ENCODE assay signal across 10 cellular contexts in the genomic region with DNA sequence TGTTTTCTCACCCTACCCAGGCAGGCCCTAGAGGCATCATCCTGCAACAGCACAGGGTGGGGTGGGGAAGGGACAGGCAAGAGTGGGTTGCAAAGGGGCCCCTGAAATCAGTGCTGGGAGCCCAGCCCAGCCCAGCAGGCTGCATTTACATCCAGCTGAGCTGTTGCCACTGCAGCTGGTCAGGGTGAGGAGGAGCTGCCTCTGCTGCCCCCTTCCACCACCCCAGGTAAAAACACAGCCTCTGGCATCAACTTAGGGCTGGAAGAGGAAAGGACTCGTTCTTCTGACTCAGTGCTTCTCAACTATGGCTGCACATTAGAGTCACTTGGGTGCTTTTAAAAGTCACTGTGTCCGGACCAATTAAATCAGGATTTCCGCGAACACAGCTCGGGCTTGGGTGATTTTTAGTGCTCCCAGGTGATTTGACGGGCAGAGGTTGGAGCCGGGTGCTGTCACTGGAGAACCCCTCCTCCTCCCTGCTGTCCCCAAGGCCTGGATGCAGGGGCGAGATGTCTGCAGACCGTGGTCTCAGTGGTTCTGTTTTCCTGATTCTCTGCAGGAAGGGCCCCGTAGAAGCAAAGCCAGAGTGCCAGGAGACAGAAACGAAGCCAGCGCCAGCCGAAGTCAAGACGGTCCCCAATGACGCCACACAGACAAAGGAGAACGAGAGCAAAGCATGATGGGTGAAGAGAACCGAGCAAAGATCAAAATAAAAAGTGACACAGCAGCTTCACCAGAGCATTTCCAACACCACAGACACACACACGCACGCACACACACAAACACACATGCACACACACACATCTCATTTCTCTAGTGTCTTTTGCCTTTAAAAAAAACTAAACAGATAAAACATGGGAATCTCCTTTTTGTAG. TPM values are rescaled to one million over a fixed set of nuclear protein-coding genes. Genes with fewer than 3 reads are reported as not detected.
A peak's percentile ranks its signal among the peaks of the same experiment; 100 is the strongest.
DNase-seq lines count a peak whose midpoint lies in the region; ATAC-seq, FAIRE-seq and TF ChIP-seq lines count a peak whose summit lies in the region.
"Had no signal": no experiment of that assay in that cellular context is flagged by ENCODE, and none has a peak within 500 bp of the region (broad histone marks: within the 10 kb centered on the region; RNA-seq: fewer than 3 reads in every experiment).

No MANE protein-coding gene starts in this region.

- H3K4me2 ChIP-seq in H1 (ENCODE audit: insufficient read depth in 1 of 2, low read depth in 2 of 2, low read length in 2 of 2) (no peak overlapping the region), neuronal stem cell (ENCODE audit: insufficient read depth, low read length, poor library complexity, severe bottlenecking) (no peak overlapping the region)

- no peak for TF ChIP-seq POLR2A in H1 (IDR thresholded peaks at IDR 0.05; ENCODE audit: control extremely low read depth in 1 of 2, low read depth in 2 of 2, low read length in 2 of 2)

- H2BK12ac ChIP-seq in H1 (ENCODE audit: low read depth, low read length) (no peak overlapping the region), neuronal stem cell (ENCODE audit: low read length) (no peak overlapping the region)

- peak; percentile 65 to 71 for TF ChIP-seq RAD21 in H1 (IDR thresholded peaks at IDR 0.05 in 1 of 2, conservative IDR thresholded peaks at IDR 0.05 in 1 of 2; ENCODE audit: low read depth in 2 of 2, low read length in 2 of 2)

- H2AK5ac ChIP-seq in H1 (ENCODE audit: low read depth, low read length) (no peak overlapping the region), neuronal stem cell (ENCODE audit: low read depth, low read length) (peak overlapping the region; percentile 58)

- no peak overlapping the region for H3K27ac ChIP-seq in H1 (ENCODE audit: low read depth, low read length)
- no peak overlapping the region for H3K27ac ChIP-seq in neuronal stem cell (replicated peaks; ENCODE audit: low read length)

- H3K27me3 ChIP-seq in H1 (replicated peaks in 1 of 4; ENCODE audit: control insufficient read depth in 3 of 4, extremely low read depth in 1 of 4, insufficient read depth in 3 of 4, low read length in 3 of 4) (no peaks in the 10 kb centered on the region), neuronal stem cell (ENCODE audit: control insufficient read depth in 3 of 3, insufficient read depth in 3 of 3, low read depth in 1 of 3, low read length in 3 of 3) (no peaks in the 10 kb centered on the region)

- H3K4me3 ChIP-seq in H1 (ENCODE audit: extremely low read depth in 1 of 4, insufficient read depth in 2 of 4, low read depth in 3 of 4, low read length in 4 of 4) (no peak overlapping the region), neuronal stem cell (ENCODE audit: low read length in 2 of 2) (peak overlapping the region in 1 of 2 donors; percentile 5)

- no peak overlapping the region for H3K56ac ChIP-seq in H1 (replicated peaks; ENCODE audit: insufficient read length, low read depth, low read length)

- CTCF ChIA-PET in H1 (lab: Charles Lee; ENCODE audit: partially characterized antibody), result interaction anchor here (0.6 to 3.9 kb wide), 20 partner anchors 9 to 996 kb away, joined by 3 to 15 read pairs (median 4); no protein-coding TSS in a partner anchor

- no peaks in the 10 kb centered on the region for H3K79me1 ChIP-seq in H1 (ENCODE audit: low read depth, low read length)
- H3K79me1 ChIP-seq in neuronal stem cell (ENCODE audit: low read depth, low read length), result peaks cover 4% of the 10 kb centered on the region

- H3K23me2 ChIP-seq in H1 (ENCODE audit: low read depth, low read length), result no peaks in the 10 kb centered on the region

- H4K5ac ChIP-seq in H1 (ENCODE audit: insufficient read length, low read depth, low read length), result no peak overlapping the region

- H3K9me3 ChIP-seq in H1 (ENCODE audit: insufficient read depth in 2 of 2, low read depth in 1 of 2, low read length in 1 of 2) (no peaks in the 10 kb centered on the region), neuronal stem cell (replicated peaks in 1 of 2; ENCODE audit: control insufficient read depth in 2 of 2, insufficient read depth in 1 of 2, low read depth in 1 of 2, low read length in 2 of 2) (no peaks in the 10 kb centered on the region)

- FAIRE-seq in H1 (lab: Jason Lieb, UNC), result no peak

- H4K20me1 ChIP-seq in H1 (replicated peaks in 1 of 2; ENCODE audit: control insufficient read depth in 1 of 2, insufficient read depth in 2 of 2, low read length in 2 of 2), result no peaks in the 10 kb centered on the region

- H3K4ac ChIP-seq in H1 (replicated peaks; ENCODE audit: insufficient read length, low read depth, low read length), result no peak overlapping the region
- no peak overlapping the region for H3K4ac ChIP-seq in neuronal stem cell (ENCODE audit: low read length)

- 94% methylated on average over 19 of the region's 19 CpGs; no CpG with 5 or more reads in 1 of the 2 experiments for WGBS in H1 (ENCODE audit: extremely low coverage in 1 of 2, insufficient coverage in 1 of 2, insufficient read length in 1 of 2, insufficient replicate concordance in 2 of 2, low coverage in 1 of 2, low lambda C conversion rate in 2 of 2, missing lambda C conversion rate in 1 of 2), 2 experiments
- WGBS in neuronal stem cell (ENCODE audit: extremely low coverage in 2 of 2, insufficient read length in 2 of 2, insufficient replicate concordance in 1 of 2), 2 donors, result no CpG with 5 or more reads among the region's 19 CpGs

- H2BK5ac ChIP-seq in H1 (ENCODE audit: low read depth, low read length) (no peak overlapping the region), neuronal stem cell (ENCODE audit: low read length) (peak overlapping the region; percentile 25)

- POLR2A ChIA-PET in H1 (lab: Charles Lee; ENCODE audit: partially characterized antibody), result no interaction called here

- no peak overlapping the region for H3K18ac ChIP-seq in H1 (ENCODE audit: extremely low read depth, low read length)
- H3K18ac ChIP-seq in neuronal stem cell (ENCODE audit: low read length), result peak overlapping the region; percentile 54

- no peak for TF ChIP-seq EP300 in H1 (IDR thresholded peaks at IDR 0.05; ENCODE audit: borderline replicate concordance in 1 of 2, low read depth in 2 of 2, low read length in 2 of 2)

- H4K8ac ChIP-seq in H1 (ENCODE audit: extremely low read depth, insufficient read depth, low read length) (no peak overlapping the region; the same call in 1 of the 2 replicates), neuronal stem cell (ENCODE audit: low read depth, low read length) (no peak overlapping the region)

- H2BK20ac ChIP-seq in H1 (ENCODE audit: low read length), result no peak overlapping the region

- H3K9ac ChIP-seq in H1 (replicated peaks in 1 of 4; ENCODE audit: extremely low read depth in 1 of 4, low read depth in 3 of 4, low read length in 3 of 4), result no peak overlapping the region
- H3K9ac ChIP-seq in neuronal stem cell (ENCODE audit: low read depth, low read length, poor library complexity), result peak overlapping the region; percentile 79

- H3K23ac ChIP-seq in H1 (ENCODE audit: insufficient read length), result no peak overlapping the region
- H3K23ac ChIP-seq in neuronal stem cell (ENCODE audit: low read depth, low read length, poor library complexity), result peak overlapping the region; percentile 14

- H3K14ac ChIP-seq in H1 (ENCODE audit: insufficient read length), result no peak overlapping the region
- H3K14ac ChIP-seq in neuronal stem cell (ENCODE audit: low read length), result no peak overlapping the region

- H3K4me1 ChIP-seq in H1 (replicated peaks in 1 of 4; ENCODE audit: control insufficient read depth in 3 of 4, insufficient read depth in 4 of 4, low read length in 3 of 4), result no peaks in the 10 kb centered on the region
- peaks cover 0 to 11% of the 10 kb centered on the region in 2 donors for H3K4me1 ChIP-seq in neuronal stem cell (ENCODE audit: control insufficient read depth in 2 of 2, insufficient read depth in 1 of 2, low read depth in 1 of 2, low read length in 2 of 2)

- H2BK120ac ChIP-seq in H1 (replicated peaks; ENCODE audit: low read depth, low read length) (no peak overlapping the region), neuronal stem cell (ENCODE audit: low read depth, low read length) (no peak overlapping the region)

- H2BK15ac ChIP-seq in H1 (ENCODE audit: low read length) (no peak overlapping the region), neuronal stem cell (ENCODE audit: low read length) (peak overlapping the region; percentile 51)

- no peak for ATAC-seq in HG03520 (IDR thresholded peaks at IDR 0.05; ENCODE audit: unreplicated experiment)
- ATAC-seq: activated CD8-positive, alpha-beta T cell treated with anti-CD3 and anti-CD28 coated beads, Interleukin-2, amount 10 ng/mL, durations not matched to agents 7 days and 5 days had no signal

- no peak overlapping the region for H2AFZ ChIP-seq in H1 (ENCODE audit: low read length)
- no peak overlapping the region for H2AFZ ChIP-seq in neuronal stem cell (ENCODE audit: low read length)

- no peak overlapping the region for H4K91ac ChIP-seq in H1 (replicated peaks; ENCODE audit: insufficient read length, low read length)
- H4K91ac ChIP-seq in neuronal stem cell (ENCODE audit: low read depth, low read length, poor library complexity), result no peak overlapping the region

- peak; percentile 39 for DNase-seq in NCI-H526 treated with DMSO at 0.1 percent for 48 hours (lab: John Stamatoyannopoulos, UW)
- peak; percentile 21 to 56 for DNase-seq in H1 (ENCODE audit: low read depth in 1 of 2, low spot score in 2 of 2)
- DNase-seq in neuronal stem cell (ENCODE audit: low spot score), result no peak
- DNase-seq in NOMO-1 treated with dmso at 0.1 percent for 144 hours (lab: John Stamatoyannopoulos, UW; ENCODE audit: unreplicated experiment), result no peak
- no peak for DNase-seq in activated T-cell treated with anti-CD3 and anti-CD28 coated beads, Interleukin-2, amount 50 U/mL, for 1 hour
- DNase-seq: activated CD8-positive, alpha-beta T cell treated with anti-CD3 and anti-CD28 coated beads, Interleukin-2, amount 10 ng/mL, durations not matched to agents 7 days and 5 days; amniotic stem cell; naive B cell had no signal

- TF ChIP-seq CTCF in GM12874 (IDR thresholded peaks at IDR 0.05; ENCODE audit: insufficient read depth, low read depth, low read length), result 0 out of 2 replicates have a peak, but pooled peaks have one; percentile 10
- TF ChIP-seq CTCF in H1 (IDR thresholded peaks at IDR 0.05; ENCODE audit: control extremely low read depth in 1 of 3, insufficient read depth in 1 of 3, low read depth in 1 of 3, low read length in 3 of 3), result peak; percentile 46 to 70 (median 70)

- H3K79me2 ChIP-seq in H1 (ENCODE audit: control insufficient read depth in 1 of 2, insufficient read depth in 2 of 2, low read length in 2 of 2), result no peaks in the 10 kb centered on the region

- H3K36me3 ChIP-seq in H1 (ENCODE audit: control insufficient read depth in 2 of 4, insufficient read depth in 4 of 4, low read length in 3 of 4), result no peaks in the 10 kb centered on the region
- peaks cover 0 to 6% of the 10 kb centered on the region in 2 donors for H3K36me3 ChIP-seq in neuronal stem cell (replicated peaks in 1 of 2; ENCODE audit: control insufficient read depth in 2 of 2, insufficient read depth in 2 of 2, low read length in 2 of 2)

RNA-seq across cellular contexts. Expression of a gene that starts 39.4 kb away (rescaled TPM):
- total RNA-seq in H1 (2021; fragmentation: NEBNext Ultra II Directional; extraction: Animal tissue kit (Norgen Biotek cat#: 25700)), result 7.4 and 9.0 TPM in 2 replicates
- 4.7 and 5.1 TPM in 2 replicates for polyA plus RNA-seq in H1 (2011; rRNA removed)
- 8.0 TPM for polyA plus RNA-seq in H1 (2011; cell fraction: cytosol; rRNA removed)
- polyA plus RNA-seq in H1 (2011; cell fraction: nucleus; rRNA removed), result 26.4 TPM
- 6.2 to 11.4 TPM (median 7.5 TPM) in 4 replicates for polyA plus RNA-seq in H1 (2012, experiment 1 of 2)
- 1.1 TPM for polyA plus RNA-seq in H1 (2012, experiment 2 of 2)
- polyA plus RNA-seq in H1 (2013, experiment 1 of 2), result 6.7 TPM
- polyA plus RNA-seq in H1 (2013, experiment 2 of 2), result 6.8 TPM
- 9.6 and 14.1 TPM in 2 replicates for polyA minus RNA-seq in H1 (2011; rRNA and poly(A)+ RNA removed)
- 10.9 TPM for polyA minus RNA-seq in H1 (2011; cell fraction: cytosol; rRNA and poly(A)+ RNA removed)
- 33.3 TPM for polyA minus RNA-seq in H1 (2011; cell fraction: nucleus; rRNA and poly(A)+ RNA removed)
- polyA plus RNA-seq in neuronal stem cell (2013, experiment 1 of 2), result 14.7 TPM
- 14.2 TPM for polyA plus RNA-seq in neuronal stem cell (2013, experiment 2 of 2)

Comparison
In these comparisons a context has a peak if more than half of its experiments do, and no peak if none do; other contexts are left out.
1. DNase-seq: peak in NCI-H526 treated with DMSO at 0.1 percent for 48 hours (single experiment) and H1 (2 of 2); none in neuronal stem cell (single experiment), NOMO-1 treated with dmso at 0.1 percent for 144 hours (single experiment) and activated T-cell treated with anti-CD3 and anti-CD28 coated beads, Interleukin-2, amount 50 U/mL, for 1 hour (single experiment).